ENCODE assay signal across 26 cellular contexts in the genomic region with DNA sequence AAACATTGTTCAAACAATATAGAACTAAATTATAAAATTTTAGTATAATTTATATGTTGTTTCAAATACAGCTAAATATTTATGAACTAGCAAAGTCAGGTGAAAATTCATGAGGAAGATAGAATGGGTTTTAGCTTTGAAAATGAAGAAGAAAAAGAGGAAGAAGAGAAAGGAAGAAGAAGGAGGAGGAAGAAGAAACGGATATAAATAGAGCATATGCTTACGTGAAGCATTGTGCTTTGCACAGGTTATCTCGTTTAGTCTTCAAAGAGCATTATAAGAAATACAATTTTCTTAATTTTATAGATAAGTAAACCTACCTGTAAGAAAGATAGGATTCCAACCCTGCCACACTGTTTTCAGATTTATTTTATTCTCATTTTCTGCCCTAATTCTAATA.
DNase-seq lines count a peak whose midpoint lies in the region; ATAC-seq and FAIRE-seq lines count a peak whose summit lies in the region.
"Had no signal": no experiment of that assay in that cellular context is flagged by ENCODE, and none has a peak within 500 bp of the region (broad histone marks: within the 10 kb centered on the region; RNA-seq: fewer than 3 reads in every experiment).

No MANE protein-coding gene starts in this region.

- DNase-seq in NOMO-1 treated with DMSO at 0.1 percent for 48 hours (lab: John Stamatoyannopoulos, UW; ENCODE audit: unreplicated experiment) (peak; percentile 68), NOMO-1 treated with dmso at 0.1 percent for 144 hours (lab: John Stamatoyannopoulos, UW; ENCODE audit: unreplicated experiment) (no peak), OCI-M1 (lab: John Stamatoyannopoulos, UW) (peak; percentile 25), NCI-H1092 treated with DMSO at 0.1 percent for 48 hours (lab: John Stamatoyannopoulos, UW) (no peak)
- DNase-seq: 8988T; ACHN; CD4-positive, CD25-positive, alpha-beta regulatory T cell; H9; Karpas-422; NCI-H1048; NCI-H1417 treated with DMSO at 0.1 percent for 48 hours; NCI-H187; NCI-H2081 treated with DMSO at 0.1 percent for 48 hours; NCI-H2171; NCI-H226; NCI-H510A; NCI-H69; SHP77 treated with DMSO at 0.1 percent for 48 hours had no signal

- FAIRE-seq in colon (lab: Jason Lieb, UNC): peak; percentile 33
- FAIRE-seq: D721Med, GM18507, HepG2 had no signal

- ATAC-seq in GM18870 (IDR thresholded peaks at IDR 0.05; ENCODE audit: unreplicated experiment): no peak
- ATAC-seq in HG02852 (IDR thresholded peaks at IDR 0.05; ENCODE audit: unreplicated experiment): no peak
- ATAC-seq: GM23338, HepG2, Panc1 had no signal

Comparison
In these comparisons a context has a peak if more than half of its experiments do, and no peak if none do; other contexts are left out.
1. DNase-seq: peak in NOMO-1 treated with DMSO at 0.1 percent for 48 hours (single experiment) and OCI-M1 (single experiment); none in NOMO-1 treated with dmso at 0.1 percent for 144 hours (single experiment) and NCI-H1092 treated with DMSO at 0.1 percent for 48 hours (single experiment).